Comparison of ENCODE assay signal across 8 cellular contexts in the genomic region with DNA sequence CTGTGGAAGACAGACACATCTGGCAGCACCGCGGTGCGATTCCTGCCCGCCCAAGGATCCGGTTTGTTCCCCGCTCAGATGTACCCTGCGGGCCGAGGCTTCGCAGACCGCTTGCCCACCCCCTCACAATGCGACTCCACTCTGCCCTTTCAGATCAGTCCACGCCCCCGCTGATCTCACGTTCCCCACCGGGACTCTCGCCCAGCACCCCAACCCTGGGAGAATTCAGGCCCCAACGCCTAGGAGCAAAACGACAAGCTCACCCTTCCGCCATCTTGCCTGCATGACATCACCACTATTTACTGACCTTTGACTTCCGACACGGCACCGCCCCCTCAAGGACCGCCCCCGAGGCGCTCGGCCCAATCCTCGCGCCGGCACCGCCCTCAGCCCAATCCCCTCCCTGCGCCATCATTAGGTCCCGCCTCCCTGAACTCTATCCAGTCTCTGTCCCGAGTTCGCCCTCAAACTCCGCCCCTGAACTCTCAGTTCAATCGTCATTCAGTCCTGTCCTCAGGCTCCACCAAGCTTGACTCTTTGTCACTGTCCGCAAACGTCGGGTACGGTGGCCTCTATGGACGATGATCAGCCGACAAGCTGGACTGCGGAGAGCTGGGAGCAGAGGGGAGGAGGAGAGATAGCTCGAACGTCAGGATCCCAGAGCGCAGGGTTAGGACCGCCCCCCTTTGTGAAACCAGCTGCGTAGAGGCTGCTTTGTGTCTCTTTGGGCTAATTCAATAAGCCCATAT. TPM values are rescaled to one million over a fixed set of nuclear protein-coding genes. Genes with fewer than 3 reads are reported as not detected.
DNase-seq lines count a peak whose midpoint lies in the region; ATAC-seq, FAIRE-seq and TF ChIP-seq lines count a peak whose summit lies in the region.

A gene with protein sequence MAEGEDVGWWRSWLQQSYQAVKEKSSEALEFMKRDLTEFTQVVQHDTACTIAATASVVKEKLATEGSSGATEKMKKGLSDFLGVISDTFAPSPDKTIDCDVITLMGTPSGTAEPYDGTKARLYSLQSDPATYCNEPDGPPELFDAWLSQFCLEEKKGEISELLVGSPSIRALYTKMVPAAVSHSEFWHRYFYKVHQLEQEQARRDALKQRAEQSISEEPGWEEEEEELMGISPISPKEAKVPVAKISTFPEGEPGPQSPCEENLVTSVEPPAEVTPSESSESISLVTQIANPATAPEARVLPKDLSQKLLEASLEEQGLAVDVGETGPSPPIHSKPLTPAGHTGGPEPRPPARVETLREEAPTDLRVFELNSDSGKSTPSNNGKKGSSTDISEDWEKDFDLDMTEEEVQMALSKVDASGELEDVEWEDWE (minus strand): TSS at position 301 of the 749 bp plus-strand sequence. CDS start 27 bp downstream, at position 274.

- ATAC-seq in HG02840 (IDR thresholded peaks at IDR 0.05; ENCODE audit: low FRiP score, unreplicated experiment) (peak; percentile 95), T-cell (replicated peaks in 1 of 4) (peak; percentile 96 to 100 (median 99))

- peak within 1 kb of the TSS; percentile 92 to 99 (median 98) for H3K4me3 Mint-ChIP-seq in T-cell

- 0 to 1% (median 0%) methylated on average over 48 of the region's 48 CpGs for WGBS in adipose tissue, 3 donors
- 0 to 1% methylated on average over 47 to 48 of the region's 48 CpGs for WGBS in tibial nerve, 2 donors

- H3K9me3 ChIP-seq in cardiac muscle cell (ENCODE audit: low read depth) (no peaks in the 10 kb centered on the region), parathyroid adenoma (ENCODE audit: control insufficient read depth, low read length) (no peaks in the 10 kb centered on the region), tibial nerve (no peaks in the 10 kb centered on the region)

- H3K36me3 ChIP-seq in cardiac muscle cell: peaks cover under 1% of the 10 kb centered on the region
- H3K36me3 ChIP-seq in parathyroid adenoma (ENCODE audit: control insufficient read depth, insufficient read depth, low read length): no peaks in the 10 kb centered on the region
- peaks cover 0 to 32% (median 0%) of the 10 kb centered on the region in 3 donors for H3K36me3 ChIP-seq in tibial nerve

- TF ChIP-seq POLR2A in GM12891 (IDR thresholded peaks at IDR 0.05; ENCODE audit: low read depth, low read length) (peak; percentile 73), tibial nerve (IDR thresholded peaks at IDR 0.05) (peak; percentile 82 to 98)

- peak within 1 kb of the TSS; percentile 98 to 99 for H3K27ac Mint-ChIP-seq in T-cell

- H3K9ac ChIP-seq in parathyroid adenoma: peak within 1 kb of the TSS; percentile 63

- H3K4me1 ChIP-seq in cardiac muscle cell (ENCODE audit: low read depth) (peaks cover 7% of the 10 kb centered on the region), parathyroid adenoma (peaks cover 2% of the 10 kb centered on the region), tibial nerve (peaks cover 3 to 48% (median 17%) of the 10 kb centered on the region in 4 donors)

- peak; percentile 98 for FAIRE-seq in GM12891 (lab: Jason Lieb, UNC)

- DNase-seq in GM12891 (ENCODE audit: insufficient read length, low spot score): peak; percentile 88
- peak; percentile 86 for DNase-seq in NCI-H1436 treated with DMSO at 0.1 percent for 48 hours (lab: John Stamatoyannopoulos, UW)
- DNase-seq in T-cell: peak; percentile 94 to 99 (median 97)
- peak; percentile 99 for DNase-seq in cardiac muscle cell (ENCODE audit: low read depth in 1 of 2, low spot score in 1 of 2)
- DNase-seq in tibial nerve (ENCODE audit: low spot score in 2 of 2): peak; percentile 97 to 99

- H3K9me3 Mint-ChIP-seq in T-cell: no peaks in the 10 kb centered on the region

- CTCF ChIA-PET in T-cell (lab: Charles Lee): interaction anchor here in 1 of 2 donors (0.5 to 1.8 kb wide), 12 partner anchors 9 to 321 kb away, joined by 3 to 7 read pairs (median 5); partner anchors contain the start of genes HDAC1, MARCKSL1 and TMEM39B

- POLR2A ChIA-PET in T-cell (lab: Charles Lee): interaction anchor here (0.5 to 1.6 kb wide), 22 partner anchors 9 to 456 kb away, joined by 3 to 10 read pairs (median 3); partner anchors contain the start of genes KPNA6 (in 2 of the 2), MARCKSL1 (in 2 of the 2), HDAC1 (in 1 of the 2) and PTP4A2 (in 1 of the 2)

- peaks cover 29 to 31% (median 30%) of the 10 kb centered on the region in 3 donors for H3K4me1 Mint-ChIP-seq in T-cell

- H3K79me2 ChIP-seq in parathyroid adenoma: peaks cover 28% of the 10 kb centered on the region

- H3K4me3 ChIP-seq in cardiac muscle cell: peak within 1 kb of the TSS; percentile 77
- peak within 1 kb of the TSS; percentile 88 for H3K4me3 ChIP-seq in parathyroid adenoma (ENCODE audit: low read depth, low read length)
- peak within 1 kb of the TSS; percentile 54 to 98 (median 80) for H3K4me3 ChIP-seq in tibial nerve

- H3K27ac ChIP-seq in adipose tissue (ENCODE audit: low read depth, low read length) (peak within 1 kb of the TSS; percentile 73), cardiac muscle cell (peak within 1 kb of the TSS; percentile 96), parathyroid adenoma (peak within 1 kb of the TSS; percentile 93), tibial nerve (peak within 1 kb of the TSS; percentile 95 to 98 (median 97))

- H3K27me3 ChIP-seq in cardiac muscle cell (no peaks in the 10 kb centered on the region), parathyroid adenoma (ENCODE audit: control insufficient read depth, insufficient read depth, low read length) (no peaks in the 10 kb centered on the region), tibial nerve (no peaks in the 10 kb centered on the region)

- peak within 1 kb of the TSS; percentile 92 for H3K4me2 ChIP-seq in parathyroid adenoma (ENCODE audit: low read length)

- H2AFZ ChIP-seq in parathyroid adenoma: peak within 1 kb of the TSS; percentile 95

- TF ChIP-seq CTCF in cardiac muscle cell (IDR thresholded peaks at IDR 0.05; ENCODE audit: low read depth, low read length) (no peak), parathyroid adenoma (IDR thresholded peaks at IDR 0.05) (no peak), tibial nerve (IDR thresholded peaks at IDR 0.05) (peak in 2 of 5 experiments; percentile 32 to 40)

- H3K27me3 Mint-ChIP-seq in T-cell: no peaks in the 10 kb centered on the region

- TF ChIP-seq EP300 in tibial nerve (IDR thresholded peaks at IDR 0.05): peak; percentile 77 to 100

- H3K36me3 Mint-ChIP-seq in T-cell: peaks cover 3% of the 10 kb centered on the region

TF ChIP-seq in GM12891, 5 proteins besides CTCF, POLR2A, EP300 and RAD21:
- no peak for TF ChIP-seq PAX5 (IDR thresholded peaks at IDR 0.05; ENCODE audit: insufficient read depth, low read length, severe bottlenecking)
- peak; percentile 74 for TF ChIP-seq TAF1 (IDR thresholded peaks at IDR 0.05; ENCODE audit: low read depth, low read length)
- peak; percentile 79; the same call in 1 of the 2 replicates for TF ChIP-seq POLR2AphosphoS5 (IDR thresholded peaks at IDR 0.05; ENCODE audit: low read depth, low read length)
- TF ChIP-seq SPI1 (IDR thresholded peaks at IDR 0.05; ENCODE audit: low read depth, low read length): no peak
- no peak for TF ChIP-seq POU2F2 (IDR thresholded peaks at IDR 0.05; ENCODE audit: low read depth, low read length)

RNA-seq across cellular contexts. Expression of the gene that starts here (rescaled TPM):
- 14.9 TPM for polyA plus RNA-seq in GM12891 (2012; ENCODE audit: low read depth, missing spikeins)
- total RNA-seq in T-cell (100 to 1,000 TPM in 3 of 5 donors, 10 to 100 TPM in 2; 93.4 to 190 (median 105) TPM), cardiac muscle cell (78.7 and 79.5 TPM in 2 replicates), tibial nerve (10 to 100 TPM; 60.6 to 88.7 (median 83.8) TPM)
- polyA plus RNA-seq in adipose tissue (10 to 100 TPM; 38.7 to 43.1 (median 43.0) TPM), cardiac muscle cell (56.2 and 56.7 TPM in 2 replicates)

Comparison
In these comparisons a context has a peak if more than half of its experiments do, and no peak if none do; other contexts are left out.
1. Peak in every context shown above with its lines: DNase-seq, ATAC-seq, H3K4me3 ChIP-seq and H3K27ac ChIP-seq.